Comparison of ENCODE assay signal across 11 cellular contexts in genomic region chr10:22626784-22627183, GRCh38.
DNase-seq lines count a peak whose midpoint lies in the region; TF ChIP-seq lines count a peak whose summit lies in the region.
"Had no signal": no experiment of that assay in that cellular context is flagged by ENCODE, and none has a peak within 500 bp of the region (broad histone marks: within the 10 kb centered on the region; RNA-seq: fewer than 3 reads in every experiment).

No MANE protein-coding gene starts in this region.

- H3K27ac Mint-ChIP-seq in activated T-cell treated with anti-CD3 and anti-CD28 coated beads, Interleukin-2, amount 50 U/mL, for 24 hours: peak overlapping the region; percentile 92
- peak overlapping the region; percentile 32 for H3K27ac Mint-ChIP-seq in dendritic cell treated with granulocyte-macrophage colony-stimulating factor and Interleukin-4, amounts not matched to agents 40 ng/mL and 50 ng/mL, for 4 days

- no peaks in the 10 kb centered on the region for H3K27me3 Mint-ChIP-seq in activated T-cell treated with anti-CD3 and anti-CD28 coated beads, Interleukin-2, amount 50 U/mL, for 24 hours
- H3K27me3 Mint-ChIP-seq in dendritic cell treated with granulocyte-macrophage colony-stimulating factor and Interleukin-4, amounts not matched to agents 40 ng/mL and 50 ng/mL, for 4 days: no peaks in the 10 kb centered on the region

- H3K4me1 ChIP-seq in spleen: peaks cover 75 to 100% (median 98%) of the 10 kb centered on the region in 6 donors

- DNase-seq in activated T-cell treated with anti-CD3 and anti-CD28 coated beads, Interleukin-2, amount 50 U/mL, for 24 hours: no peak
- no peak for DNase-seq in activated T-cell treated with anti-CD3 and anti-CD28 coated beads, Interleukin-2, amount 50 U/mL, for 48 hours
- DNase-seq in SK-MEL-5 (ENCODE audit: low read depth, low spot score): peak; percentile 74
- DNase-seq in spleen: no peak
- DNase-seq in GDM1 (lab: John Stamatoyannopoulos, UW): no peak
- DNase-seq in retina: no peak
- no peak for DNase-seq in activated effector memory CD4-positive, alpha-beta T cell treated with Interleukin-2 at 50 U/mL for 16 hours
- DNase-seq: H7, MV-4-11, NCI-H2227 treated with DMSO at 0.1 percent for 48 hours had no signal

- no peak for TF ChIP-seq CTCF in spleen (IDR thresholded peaks at IDR 0.05 in 8 of 11, conservative IDR thresholded peaks at IDR 0.05 in 3 of 11)

- peak overlapping the region in 7 of 8 donors; percentile 23 to 89 (median 85) for H3K27ac ChIP-seq in spleen

- H3K9me3 Mint-ChIP-seq in activated T-cell treated with anti-CD3 and anti-CD28 coated beads, Interleukin-2, amount 50 U/mL, for 24 hours: peaks cover 5% of the 10 kb centered on the region
- H3K9me3 Mint-ChIP-seq in dendritic cell treated with granulocyte-macrophage colony-stimulating factor and Interleukin-4, amounts not matched to agents 40 ng/mL and 50 ng/mL, for 4 days: no peaks in the 10 kb centered on the region

- H3K4me3 ChIP-seq in spleen: no peak overlapping the region

- peaks cover 97% of the 10 kb centered on the region for H3K4me1 Mint-ChIP-seq in activated T-cell treated with anti-CD3 and anti-CD28 coated beads, Interleukin-2, amount 50 U/mL, for 24 hours (ENCODE audit: low read depth)
- H3K4me1 Mint-ChIP-seq in dendritic cell treated with granulocyte-macrophage colony-stimulating factor and Interleukin-4, amounts not matched to agents 40 ng/mL and 50 ng/mL, for 4 days (ENCODE audit: low read depth): peaks cover 61% of the 10 kb centered on the region

- H3K36me3 ChIP-seq in spleen: no peaks in the 10 kb centered on the region

- WGBS in spleen, 5 donors: 57 to 70% (median 64%) methylated on average over 2 of the region's 2 CpGs

- H3K9me3 ChIP-seq in spleen: no peaks in the 10 kb centered on the region

- H3K27me3 ChIP-seq in spleen (replicated peaks in 1 of 7): no peaks in the 10 kb centered on the region

- peaks cover 29% of the 10 kb centered on the region for H3K36me3 Mint-ChIP-seq in activated T-cell treated with anti-CD3 and anti-CD28 coated beads, Interleukin-2, amount 50 U/mL, for 24 hours (ENCODE audit: low read depth)
- peaks cover 18% of the 10 kb centered on the region for H3K36me3 Mint-ChIP-seq in dendritic cell treated with granulocyte-macrophage colony-stimulating factor and Interleukin-4, amounts not matched to agents 40 ng/mL and 50 ng/mL, for 4 days (ENCODE audit: low read depth)

- in situ Hi-C loops in SK-MEL-5 (cut with HindIII; ENCODE audit: low pct_unique_long_range_greater_than_20kb, low sequenced_read_pairs): no loop called here

- intact Hi-C loops in dendritic cell treated with granulocyte-macrophage colony-stimulating factor and Interleukin-4, amounts not matched to agents 40 ng/mL and 50 ng/mL, for 4 days (cut with micrococcal nuclease): no loop called here
- intact Hi-C loops in spleen (cut with DNase I; ENCODE audit: low total_unique reads): no loop called here

- TF ChIP-seq POLR2A in spleen (IDR thresholded peaks at IDR 0.05): no peak

- H3K4me3 Mint-ChIP-seq in activated T-cell treated with anti-CD3 and anti-CD28 coated beads, Interleukin-2, amount 50 U/mL, for 24 hours: peak overlapping the region; percentile 48
- no peak overlapping the region for H3K4me3 Mint-ChIP-seq in dendritic cell treated with granulocyte-macrophage colony-stimulating factor and Interleukin-4, amounts not matched to agents 40 ng/mL and 50 ng/mL, for 4 days
